ENCODE assay signal across 8 cellular contexts in genomic region chr16:1408171-1408837, GRCh38. TPM values are rescaled to one million over a fixed set of nuclear protein-coding genes. Genes with fewer than 3 reads are reported as not detected.
A peak's percentile ranks its signal among the peaks of the same experiment; 100 is the strongest.
DNase-seq lines count a peak whose midpoint lies in the region; ATAC-seq, FAIRE-seq and TF ChIP-seq lines count a peak whose summit lies in the region.

No MANE protein-coding gene starts in this region.

- H3K27ac Mint-ChIP-seq in mesothelial cell of epicardium, result peak overlapping the region; percentile 79

- ATAC-seq in GM19395 (IDR thresholded peaks at IDR 0.05; ENCODE audit: unreplicated experiment), result peak; percentile 79

- peaks cover 63% of the 10 kb centered on the region for H3K4me1 ChIP-seq in BLaER1

- H3K4me1 Mint-ChIP-seq in mesothelial cell of epicardium, result no peaks in the 10 kb centered on the region

- peak overlapping the region; percentile 81 for H3K4me3 Mint-ChIP-seq in mesothelial cell of epicardium

- peak; percentile 82 for FAIRE-seq in endometrium (lab: Jason Lieb, UNC)

- H3K4me3 ChIP-seq in BLaER1, result peak overlapping the region; percentile 76

- H3K27me3 ChIP-seq in BLaER1, result no peaks in the 10 kb centered on the region

- peaks cover 8% of the 10 kb centered on the region for H3K36me3 Mint-ChIP-seq in mesothelial cell of epicardium

- H3K9me3 Mint-ChIP-seq in mesothelial cell of epicardium, result no peaks in the 10 kb centered on the region

- H3K9ac ChIP-seq in BLaER1, result peak overlapping the region; percentile 79

- no peaks in the 10 kb centered on the region for H3K27me3 Mint-ChIP-seq in mesothelial cell of epicardium (ENCODE audit: low read depth)

- peak overlapping the region; percentile 80 for H3K27ac ChIP-seq in BLaER1

- no peak for TF ChIP-seq CTCF in mesothelial cell of epicardium (IDR thresholded peaks at IDR 0.05; ENCODE audit: unreplicated experiment)

- peaks cover 94% of the 10 kb centered on the region for H4K20me1 ChIP-seq in BLaER1

- H3K36me3 ChIP-seq in BLaER1, result peaks cover 64% of the 10 kb centered on the region

- peak overlapping the region; percentile 99 for H3K4me2 ChIP-seq in BLaER1

- no peaks in the 10 kb centered on the region for H3K9me3 ChIP-seq in BLaER1

- DNase-seq in HS-27A (ENCODE audit: low read depth), result peak; percentile 48
- peak; percentile 76 for DNase-seq in NOMO-1 treated with DMSO at 0.1 percent for 48 hours (lab: John Stamatoyannopoulos, UW; ENCODE audit: unreplicated experiment)
- DNase-seq in activated CD8-positive, alpha-beta memory T cell treated with anti-CD3 and anti-CD28 coated beads, Interleukin-2, amount 50 U/mL, for 4 hours, result peak; percentile 98
- DNase-seq in mesothelial cell of epicardium (ENCODE audit: low spot score in 2 of 2, unreplicated experiment in 2 of 2), result peak; percentile 97 to 99
- DNase-seq in stimulated activated CD8-positive, alpha-beta memory T cell treated with anti-CD3 and anti-CD28 coated beads, Interleukin-15, amount 100 ng/mL, for 1 hour (ENCODE audit: low read depth), result peak; percentile 94

RNA-seq across cellular contexts. Expression of gene UNKL, which starts 6.2 kb away (rescaled TPM):
- total RNA-seq in mesothelial cell of epicardium, result 38.3 to 43.6 TPM (median 40.2 TPM) in 3 replicates

RNA-seq across cellular contexts. Expression of gene UQCC4, which starts 12.2 kb away (rescaled TPM):
- total RNA-seq in mesothelial cell of epicardium, result 12.9 to 14.6 TPM (median 14.2 TPM) in 3 replicates

RNA-seq across cellular contexts. Expression of gene PERCC1, which starts 22.6 kb away (rescaled TPM):
- not detected in 3 replicates for total RNA-seq in mesothelial cell of epicardium

RNA-seq across cellular contexts. Expression of gene CCDC154, which starts 36.1 kb away (rescaled TPM):
- 3.9 to 5.6 TPM (median 4.2 TPM) in 3 replicates for total RNA-seq in mesothelial cell of epicardium

RNA-seq across cellular contexts. Expression of gene GNPTG, which starts 56.6 kb away (rescaled TPM):
- total RNA-seq in mesothelial cell of epicardium, result 47.8 to 52.9 TPM (median 48.4 TPM) in 3 replicates

Comparison
In these comparisons a context has a peak if more than half of its experiments do, and no peak if none do; other contexts are left out.
1. Peak in every context shown above with its lines: DNase-seq, ATAC-seq, H3K4me3 ChIP-seq and H3K27ac ChIP-seq.
2. DNase-seq: peak in every context shown above with its lines; median percentile 98 in activated CD8-positive, alpha-beta memory T cell treated with anti-CD3 and anti-CD28 coated beads, Interleukin-2, amount 50 U/mL, for 4 hours; 98 in mesothelial cell of epicardium; 94 in stimulated activated CD8-positive, alpha-beta memory T cell treated with anti-CD3 and anti-CD28 coated beads, Interleukin-15, amount 100 ng/mL, for 1 hour; 76 in NOMO-1 treated with DMSO at 0.1 percent for 48 hours; 48 in HS-27A.